Comparison of ENCODE assay signal across 8 cellular contexts in the genomic region with DNA sequence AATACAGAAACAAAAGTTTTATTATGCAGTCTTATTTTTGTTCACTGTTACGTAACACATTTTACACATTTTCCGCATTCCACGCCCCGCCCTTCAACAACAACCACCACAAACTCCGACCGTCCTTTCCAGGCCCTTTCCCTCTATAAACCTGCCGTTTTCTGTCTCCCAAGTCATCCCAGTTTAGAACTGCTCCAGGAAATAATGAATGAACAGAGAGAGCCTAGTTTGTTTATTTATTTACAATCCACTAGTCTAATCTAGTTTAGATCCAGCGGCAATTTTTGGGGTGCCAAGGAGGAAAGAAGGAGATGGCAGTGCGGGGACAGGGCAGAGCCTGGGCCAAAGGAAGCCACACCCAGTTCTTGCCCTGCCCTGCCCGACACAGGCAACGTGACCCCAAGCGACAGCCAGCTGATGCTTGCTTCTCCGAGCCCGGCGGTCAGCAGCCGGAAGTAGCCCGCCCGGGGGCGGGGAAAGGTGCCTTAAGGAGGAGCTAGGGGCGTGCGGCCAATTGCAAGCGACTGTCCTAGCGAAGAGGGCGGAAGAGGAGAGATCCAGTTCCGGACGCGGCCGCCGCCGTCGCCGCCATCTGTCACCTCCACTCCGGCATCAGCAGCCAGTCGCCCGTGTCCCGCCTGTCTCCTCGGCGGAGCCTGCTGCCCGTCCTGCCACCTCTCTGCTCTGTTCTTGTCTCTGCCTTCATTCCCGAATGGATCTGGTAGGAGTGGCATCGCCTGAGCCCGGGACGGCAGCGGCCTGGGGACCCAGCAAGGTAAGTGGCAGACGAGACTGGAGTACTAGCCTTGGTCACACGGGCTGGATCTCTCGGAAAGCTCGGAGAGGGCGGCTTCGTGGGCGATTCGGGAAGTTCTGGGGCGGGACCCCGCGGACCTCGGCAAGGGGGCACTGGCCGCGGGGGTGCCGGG. TPM values are rescaled to one million over a fixed set of nuclear protein-coding genes. Genes with fewer than 3 reads are reported as not detected.
DNase-seq lines count a peak whose midpoint lies in the region; ATAC-seq, FAIRE-seq and TF ChIP-seq lines count a peak whose summit lies in the region.

A gene with protein sequence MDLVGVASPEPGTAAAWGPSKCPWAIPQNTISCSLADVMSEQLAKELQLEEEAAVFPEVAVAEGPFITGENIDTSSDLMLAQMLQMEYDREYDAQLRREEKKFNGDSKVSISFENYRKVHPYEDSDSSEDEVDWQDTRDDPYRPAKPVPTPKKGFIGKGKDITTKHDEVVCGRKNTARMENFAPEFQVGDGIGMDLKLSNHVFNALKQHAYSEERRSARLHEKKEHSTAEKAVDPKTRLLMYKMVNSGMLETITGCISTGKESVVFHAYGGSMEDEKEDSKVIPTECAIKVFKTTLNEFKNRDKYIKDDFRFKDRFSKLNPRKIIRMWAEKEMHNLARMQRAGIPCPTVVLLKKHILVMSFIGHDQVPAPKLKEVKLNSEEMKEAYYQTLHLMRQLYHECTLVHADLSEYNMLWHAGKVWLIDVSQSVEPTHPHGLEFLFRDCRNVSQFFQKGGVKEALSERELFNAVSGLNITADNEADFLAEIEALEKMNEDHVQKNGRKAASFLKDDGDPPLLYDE (plus strand): TSS at position 560 of the 929 bp plus-strand sequence. CDS start 153 bp downstream, at position 713.

- H3K4me3 ChIP-seq in AG10803 (ENCODE audit: low read length) (peak within 1 kb of the TSS; percentile 100), keratinocyte (ENCODE audit: control insufficient read depth in 2 of 3, extremely low read depth in 1 of 3, insufficient read depth in 2 of 3, low read depth in 1 of 3, low read length in 3 of 3) (peak within 1 kb of the TSS; percentile 80 to 99 (median 95))

- no peaks in the 10 kb centered on the region for H3K9me3 ChIP-seq in keratinocyte (ENCODE audit: control insufficient read depth, low read depth, low read length)

- peaks cover 14% of the 10 kb centered on the region for H3K4me1 ChIP-seq in keratinocyte (ENCODE audit: control insufficient read depth, extremely low read depth, insufficient read depth, low read length)

- DNase-seq in AG10803 (ENCODE audit: low read depth) (peak; percentile 97), NCI-H460 (ENCODE audit: extremely low read depth, low read depth) (peak; percentile 94), cerebellar nuclear complex (lab: John Stamatoyannopoulos, UW) (peak; percentile 89 to 99), keratinocyte (ENCODE audit: low read depth, low spot score) (peak; percentile 83)
- peak; percentile 97 for DNase-seq in activated CD4-positive, CD25-positive, alpha-beta regulatory T cell treated with anti-CD3 and anti-CD28 coated beads, Interleukin-2, amount 50 U/mL, for 72 hours
- peak; percentile 68 to 79 for DNase-seq in stimulated activated CD4-positive, alpha-beta T cell treated with anti-CD3 and anti-CD28 coated beads, Interleukin-15, amount 100 ng/mL, for 1 hour (ENCODE audit: low read depth in 1 of 2, low spot score in 1 of 2)

- peaks cover 9% of the 10 kb centered on the region for H4K20me1 ChIP-seq in keratinocyte (ENCODE audit: control insufficient read depth, extremely low read depth, insufficient read depth, low read length)

- no peaks in the 10 kb centered on the region for H3K27me3 ChIP-seq in keratinocyte (ENCODE audit: control insufficient read depth, extremely low read depth, insufficient read depth, low read length)

- peaks cover 46% of the 10 kb centered on the region for H3K79me2 ChIP-seq in keratinocyte (ENCODE audit: control insufficient read depth, insufficient read depth, low read length)

- no peak for FAIRE-seq in keratinocyte (lab: Jason Lieb, UNC)

- H3K4me2 ChIP-seq in keratinocyte (ENCODE audit: control insufficient read depth, extremely low read depth, insufficient read depth, low read depth, low read length), result peak within 1 kb of the TSS; percentile 81

- H3K9me1 ChIP-seq in keratinocyte (ENCODE audit: control insufficient read depth, extremely low read depth, insufficient read depth, low read length), result no peaks in the 10 kb centered on the region

- H2AFZ ChIP-seq in keratinocyte (ENCODE audit: control insufficient read depth, low read length), result peak within 1 kb of the TSS; percentile 91

- peaks cover 0 to 3% of the 10 kb centered on the region in 2 experiments for H3K36me3 ChIP-seq in keratinocyte (ENCODE audit: control insufficient read depth in 2 of 2, extremely low read depth in 1 of 2, insufficient read depth in 2 of 2, low read length in 2 of 2)

- peak within 1 kb of the TSS; percentile 98 for H3K27ac ChIP-seq in keratinocyte (ENCODE audit: control insufficient read depth, insufficient read depth, low read length)

- ATAC-seq in GM19043 (IDR thresholded peaks at IDR 0.05; ENCODE audit: low read depth, unreplicated experiment) (peak; percentile 96), HG03378 (IDR thresholded peaks at IDR 0.05; ENCODE audit: unreplicated experiment) (peak; percentile 95)

- dilution Hi-C loops in keratinocyte (cut with MboI; ENCODE audit: extremely low pct_ligation_motif_present, low sequenced_read_pairs), result no loop called here

- TF ChIP-seq CTCF in AG10803 (conservative IDR thresholded peaks at IDR 0.05; ENCODE audit: low read length) (0 out of 2 replicates have a peak, but pooled peaks have one; percentile 0), keratinocyte (optimal IDR thresholded peaks at IDR 0.05 in 1 of 3, IDR thresholded peaks at IDR 0.05 in 1 of 3, conservative IDR thresholded peaks at IDR 0.05 in 1 of 3; ENCODE audit: extremely low read depth in 1 of 3, insufficient read depth in 2 of 3, low read length in 3 of 3) (no peak)

- peak within 1 kb of the TSS; percentile 100 for H3K9ac ChIP-seq in keratinocyte (ENCODE audit: control insufficient read depth, extremely low read depth, insufficient read depth, low read length)

RNA-seq across cellular contexts. Expression of the gene that starts here (rescaled TPM):
- 94.9 and 105 TPM in 2 replicates for total RNA-seq in NCI-H460 (2014; rRNA removed; shearing (Covaris generic))
- polyA plus RNA-seq in NCI-H460 (2014; cell fraction: nucleus; rRNA removed), result 31.8 and 47.7 TPM in 2 replicates
- 34.7 to 68.6 TPM (median 46.7 TPM) in 3 replicates for polyA plus RNA-seq in keratinocyte
- 61.6 TPM for polyA plus RNA-seq in keratinocyte (2011; ENCODE audit: low read depth)
- 29.3 and 50.5 TPM in 2 replicates for polyA plus RNA-seq in keratinocyte (2011; cell fraction: cytosol; rRNA removed)
- 76.1 and 104 TPM in 2 replicates for polyA plus RNA-seq in keratinocyte (2011; cell fraction: nucleus; rRNA removed)
- polyA plus RNA-seq in keratinocyte (2012; ENCODE audit: low replicate concordance), result 44.2 and 83.2 TPM in 2 replicates
- 14.4 to 53.8 TPM (median 38.9 TPM) in 3 replicates for polyA minus RNA-seq in keratinocyte
- polyA minus RNA-seq in keratinocyte (2011; cell fraction: cytosol; rRNA and poly(A)+ RNA removed), result 46.4 TPM
- 34.4 and 46.0 TPM in 2 replicates for polyA minus RNA-seq in keratinocyte (2011; cell fraction: nucleus; rRNA and poly(A)+ RNA removed)

Comparison
In these comparisons a context has a peak if more than half of its experiments do, and no peak if none do; other contexts are left out.
1. Peak in every context shown above with its lines: DNase-seq, ATAC-seq, H3K4me3 ChIP-seq and H3K27ac ChIP-seq.